In the genomic region with DNA sequence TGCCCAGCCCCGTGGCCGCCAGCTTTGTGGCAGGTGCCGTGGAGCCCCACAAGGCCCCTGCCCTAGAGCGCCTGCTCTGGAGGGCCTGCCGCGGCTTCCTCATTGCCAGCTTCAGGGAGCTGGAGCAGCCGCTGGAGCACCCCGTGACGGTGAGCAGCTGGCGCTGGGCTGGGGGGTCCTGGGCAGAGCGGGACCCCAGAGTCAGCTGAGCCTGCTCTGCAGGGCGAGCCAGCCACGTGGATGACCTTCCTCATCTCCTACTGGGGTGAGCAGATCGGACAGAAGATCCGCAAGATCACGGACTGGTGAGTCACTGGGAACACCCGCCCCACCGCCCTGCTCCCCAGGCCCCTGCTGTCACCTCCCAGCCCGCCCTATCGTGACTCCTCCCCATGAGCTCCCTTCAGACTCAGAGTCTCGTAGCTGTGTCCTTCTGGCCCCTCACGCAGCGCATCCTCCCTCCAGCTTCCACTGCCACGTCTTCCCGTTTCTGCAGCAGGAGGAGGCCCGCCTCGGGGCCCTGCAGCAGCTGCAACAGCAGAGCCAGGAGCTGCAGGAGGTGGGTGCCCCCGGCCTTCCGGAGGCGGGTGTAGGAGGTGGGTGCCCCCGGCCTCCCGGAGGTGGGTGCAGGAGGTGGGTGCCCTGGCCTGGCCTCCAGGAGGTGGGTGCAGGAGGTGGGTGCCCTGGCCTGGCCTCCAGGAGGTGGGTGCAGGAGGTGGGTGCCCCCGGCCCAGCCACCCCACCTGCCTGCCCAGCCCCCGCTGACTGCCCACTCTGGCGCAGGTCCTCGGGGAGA, we compare ENCODE assay signal across 9 cellular contexts. TPM values are rescaled to one million over a fixed set of nuclear protein-coding genes. Genes with fewer than 3 reads are reported as not detected.
DNase-seq lines count a peak whose midpoint lies in the region; ATAC-seq and TF ChIP-seq lines count a peak whose summit lies in the region.
"Had no signal": no experiment of that assay in that cellular context is flagged by ENCODE, and none has a peak within 500 bp of the region (broad histone marks: within the 10 kb centered on the region; RNA-seq: fewer than 3 reads in every experiment).

No MANE protein-coding gene starts in this region.

- no peak for TF ChIP-seq CTCF in glutamatergic neuron (IDR thresholded peaks at IDR 0.05; ENCODE audit: partially characterized antibody, unreplicated experiment)
- no peak for TF ChIP-seq CTCF in left lung (IDR thresholded peaks at IDR 0.05)

- no peak for ATAC-seq in left lung

- H3K9me3 Mint-ChIP-seq in glutamatergic neuron (ENCODE audit: unreplicated experiment), result peaks cover 2% of the 10 kb centered on the region
- H3K9me3 Mint-ChIP-seq: brain had no signal

- H3K27ac ChIP-seq in left lung, result no peak overlapping the region

- H3K27me3 ChIP-seq in left lung, result no peaks in the 10 kb centered on the region
- H3K27me3 ChIP-seq: upper lobe of left lung had no signal

- H3K4me1 Mint-ChIP-seq in glutamatergic neuron (ENCODE audit: low read depth, unreplicated experiment), result peaks cover 2% of the 10 kb centered on the region
- H3K4me1 Mint-ChIP-seq: brain had no signal

- H3K36me3 ChIP-seq in left lung, result peaks cover 0 to 77% of the 10 kb centered on the region in 2 donors

- H3K4me3 Mint-ChIP-seq in glutamatergic neuron (ENCODE audit: unreplicated experiment), result no peak overlapping the region
- H3K4me3 Mint-ChIP-seq: brain had no signal

- no peak overlapping the region for H3K27ac Mint-ChIP-seq in glutamatergic neuron (ENCODE audit: unreplicated experiment)
- H3K27ac Mint-ChIP-seq: brain had no signal

- intact Hi-C loops in left lung (cut with DNase I), result no loop called here

- H3K4me3 ChIP-seq in left lung, result no peak overlapping the region
- H3K4me3 ChIP-seq: smooth muscle cell, upper lobe of left lung had no signal

- H3K4me1 ChIP-seq in left lung, result peaks cover 7 to 33% of the 10 kb centered on the region in 2 donors

- DNase-seq in COLO668 (lab: John Stamatoyannopoulos, UW; ENCODE audit: unreplicated experiment), result peak; percentile 86
- peak; percentile 78 for DNase-seq in NCI-H510A (lab: John Stamatoyannopoulos, UW)
- peak; percentile 68 for DNase-seq in glutamatergic neuron
- no peak for DNase-seq in activated CD4-positive, CD25-positive, alpha-beta regulatory T cell treated with anti-CD3 and anti-CD28 coated beads, Interleukin-2, amount 50 U/mL, for 72 hours
- DNase-seq in left lung, result no peak
- no peak for DNase-seq in GM19240 (ENCODE audit: insufficient read length, low spot score)

- H3K36me3 Mint-ChIP-seq in glutamatergic neuron (ENCODE audit: unreplicated experiment), result no peaks in the 10 kb centered on the region
- H3K36me3 Mint-ChIP-seq: brain had no signal

- H3K27me3 Mint-ChIP-seq in glutamatergic neuron (ENCODE audit: unreplicated experiment), result peaks cover 3% of the 10 kb centered on the region

- H3K9me3 ChIP-seq in left lung, result no peaks in the 10 kb centered on the region
- H3K9me3 ChIP-seq: upper lobe of left lung had no signal

RNA-seq across cellular contexts. Expression of gene TCIRG1, which starts 4.7 kb away (rescaled TPM):
- 47.2 TPM for total RNA-seq in glutamatergic neuron (ENCODE audit: unreplicated experiment)
- 100 to 1,000 TPM; 191 to 323 TPM for total RNA-seq in left lung

RNA-seq across cellular contexts. Expression of gene NDUFS8, which starts 13.1 kb away (rescaled TPM):
- total RNA-seq in glutamatergic neuron (ENCODE audit: unreplicated experiment) (136 TPM), left lung (100 to 1,000 TPM; 148 to 151 TPM)

RNA-seq across cellular contexts. Expression of gene ALDH3B1, which starts 33.4 kb away (rescaled TPM):
- total RNA-seq in glutamatergic neuron (ENCODE audit: unreplicated experiment) (0.22 TPM), left lung (10 to 100 TPM; 59.3 to 87.1 TPM)

RNA-seq across cellular contexts. Expression of gene UNC93B1, which starts 39.6 kb away (rescaled TPM):
- total RNA-seq in glutamatergic neuron (ENCODE audit: unreplicated experiment) (0.86 TPM), left lung (10 to 100 TPM; 52.5 to 98.9 TPM)

Comparison
In these comparisons a context has a peak if more than half of its experiments do, and no peak if none do; other contexts are left out.
1. DNase-seq: peak in COLO668 (single experiment), NCI-H510A (single experiment) and glutamatergic neuron (single experiment); none in activated CD4-positive, CD25-positive, alpha-beta regulatory T cell treated with anti-CD3 and anti-CD28 coated beads, Interleukin-2, amount 50 U/mL, for 72 hours (single experiment), left lung (0 of 2) and GM19240 (single experiment).
2. RNA of gene ALDH3B1, which starts 33.4 kb away (total RNA-seq): 59.3 to 87.1 TPM in left lung; 0.22 TPM in glutamatergic neuron (single experiment); every median in the first group is over 10 times any median in the second.